1 cellular context compared by ENCODE assay signal in the genomic region with DNA sequence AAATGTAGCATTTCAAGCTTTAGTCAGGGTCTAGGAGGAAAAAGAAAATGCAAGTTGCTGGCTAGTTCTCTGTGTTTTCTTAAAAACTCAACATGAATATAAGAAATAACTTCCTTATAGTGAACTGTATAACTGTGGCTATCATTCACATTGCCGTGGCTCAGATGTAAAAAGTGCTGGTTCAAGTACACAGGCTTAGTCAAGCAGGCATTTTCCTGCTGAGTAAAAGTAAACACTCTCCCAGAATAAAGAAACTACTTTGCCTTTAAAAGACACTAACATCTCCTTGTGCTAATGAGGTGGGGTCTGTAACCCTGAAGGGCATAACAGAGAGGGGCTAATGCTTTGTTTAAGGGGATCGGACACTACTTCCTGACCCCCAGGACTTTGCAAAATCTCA.
TF ChIP-seq lines count a peak whose summit lies in the region.

No MANE protein-coding gene starts in this region.

TF ChIP-seq in A549, 52 proteins besides CTCF, POLR2A, EP300 and RAD21 (continued from another document):
- TF ChIP-seq ZC3H11A (IDR thresholded peaks at IDR 0.05) (no peak), HEYL (CRISPR knock-in tag; IDR thresholded peaks at IDR 0.05) (no peak), TFCP2L1 (CRISPR knock-in tag; IDR thresholded peaks at IDR 0.05) (no peak), ZFP36 (IDR thresholded peaks at IDR 0.05; ENCODE audit: borderline replicate concordance, partially characterized antibody) (no peak), BHLHE40 (IDR thresholded peaks at IDR 0.05; ENCODE audit: low read depth, low read length) (no peak), RFX5 (IDR thresholded peaks at IDR 0.05) (no peak), ZNF302 (CRISPR knock-in tag; IDR thresholded peaks at IDR 0.05) (no peak), SREBF2 (IDR thresholded peaks at IDR 0.05) (no peak), CHD4 (IDR thresholded peaks at IDR 0.05; ENCODE audit: borderline replicate concordance) (no peak)
